8 cellular contexts compared by ENCODE assay signal in genomic region chr10:101840102-101840684, GRCh38. TPM values are rescaled to one million over a fixed set of nuclear protein-coding genes. Genes with fewer than 3 reads are reported as not detected.
DNase-seq lines count a peak whose midpoint lies in the region; ATAC-seq, FAIRE-seq and TF ChIP-seq lines count a peak whose summit lies in the region.

No MANE protein-coding gene starts in this region.

- no peaks in the 10 kb centered on the region for H3K9me3 Mint-ChIP-seq in HFFc6

- H3K9ac ChIP-seq in BLaER1 treated with 17β-estradiol and CSF1 and Interleukin-3, amounts not matched to agents 10 nM and 100 nM = peak overlapping the region in 1 of 11 experiments; percentile 28; a peak in 1 of 22 replicates
- H3K9ac ChIP-seq in adipocyte (ENCODE audit: low read length) = peak overlapping the region; percentile 64

- FAIRE-seq in GM12892 (lab: Jason Lieb, UNC) = no peak

- H3K36me3 Mint-ChIP-seq in HFFc6 (ENCODE audit: low read depth) = no peaks in the 10 kb centered on the region

- H3K4me2 ChIP-seq in BLaER1 treated with 17β-estradiol and CSF1 and Interleukin-3, amounts not matched to agents 10 nM and 100 nM = peak overlapping the region; percentile 85 to 97 (median 91)

- peaks cover 21 to 39% (median 32%) of the 10 kb centered on the region in 10 experiments for H3K4me1 ChIP-seq in BLaER1 treated with 17β-estradiol and CSF1 and Interleukin-3, amounts not matched to agents 10 nM and 100 nM
- peaks cover 19% of the 10 kb centered on the region for H3K4me1 ChIP-seq in adipocyte (ENCODE audit: control insufficient read depth, insufficient read depth, low read length)
- peaks cover 17 to 40% (median 37%) of the 10 kb centered on the region in 4 donors for H3K4me1 ChIP-seq in upper lobe of left lung

- no peaks in the 10 kb centered on the region for H3K9me3 ChIP-seq in BLaER1 treated with 17β-estradiol and CSF1 and Interleukin-3, amounts not matched to agents 10 nM and 100 nM (replicated peaks in 1 of 11)
- H3K9me3 ChIP-seq in adipocyte (ENCODE audit: control insufficient read depth, low read length) (no peaks in the 10 kb centered on the region), upper lobe of left lung (no peaks in the 10 kb centered on the region)

- TF ChIP-seq POLR2A in upper lobe of left lung (IDR thresholded peaks at IDR 0.05) (no peak), GM12892 (IDR thresholded peaks at IDR 0.05; ENCODE audit: low read depth, low read length) (no peak)

- WGBS in upper lobe of left lung, 2 donors = 5 to 18% methylated on average over 13 to 19 of the region's 19 CpGs

- TF ChIP-seq CTCF in HFFc6 (IDR thresholded peaks at IDR 0.05) (no peak), upper lobe of left lung (IDR thresholded peaks at IDR 0.05) (no peak)

- H3K4me3 ChIP-seq in BLaER1 treated with 17β-estradiol and CSF1 and Interleukin-3, amounts not matched to agents 10 nM and 100 nM = peak overlapping the region in 7 of 10 experiments; percentile 23 to 57 (median 31); a peak in 9 of 20 replicates
- H3K4me3 ChIP-seq in adipocyte (ENCODE audit: low read length) = peak overlapping the region; percentile 79
- H3K4me3 ChIP-seq in upper lobe of left lung = peak overlapping the region in 3 of 4 donors; percentile 28 to 46 (median 46)

- peaks cover 0 to 11% (median 5%) of the 10 kb centered on the region in 11 experiments; a peak in 11 of 22 replicates for H3K36me3 ChIP-seq in BLaER1 treated with 17β-estradiol and CSF1 and Interleukin-3, amounts not matched to agents 10 nM and 100 nM
- H3K36me3 ChIP-seq in adipocyte (ENCODE audit: control insufficient read depth, insufficient read depth, low read length, severe bottlenecking) (peaks cover 3% of the 10 kb centered on the region), upper lobe of left lung (peaks cover 0 to 2% (median 1%) of the 10 kb centered on the region in 4 donors)

- H3K4me3 Mint-ChIP-seq in HFFc6 = peak overlapping the region; percentile 86

- H3K4me1 Mint-ChIP-seq in HFFc6 (ENCODE audit: low read depth) = peaks cover 29% of the 10 kb centered on the region

- peak overlapping the region; percentile 71 for H3K27ac Mint-ChIP-seq in HFFc6

- peaks cover 0 to 27% (median 13%) of the 10 kb centered on the region in 11 experiments; a peak in 15 of 22 replicates for H3K27me3 ChIP-seq in BLaER1 treated with 17β-estradiol and CSF1 and Interleukin-3, amounts not matched to agents 10 nM and 100 nM
- no peaks in the 10 kb centered on the region for H3K27me3 ChIP-seq in adipocyte (replicated peaks; ENCODE audit: control insufficient read depth, insufficient read depth, low read length)
- H3K27me3 ChIP-seq in upper lobe of left lung = no peaks in the 10 kb centered on the region

- no peak overlapping the region for H3K27ac ChIP-seq in BLaER1 treated with 17β-estradiol and CSF1 and Interleukin-3, amounts not matched to agents 10 nM and 100 nM
- no peak overlapping the region for H3K27ac ChIP-seq in upper lobe of left lung

- no peak for TF ChIP-seq EP300 in upper lobe of left lung (IDR thresholded peaks at IDR 0.05)

- peaks cover 4% of the 10 kb centered on the region for H3K27me3 Mint-ChIP-seq in HFFc6 (ENCODE audit: insufficient read depth)

- peaks cover 56 to 94% (median 69%) of the 10 kb centered on the region in 11 experiments for H4K20me1 ChIP-seq in BLaER1 treated with 17β-estradiol and CSF1 and Interleukin-3, amounts not matched to agents 10 nM and 100 nM

- DNase-seq in HFFc6 (peak; percentile 31), adipocyte (ENCODE audit: low read depth) (peak; percentile 14), left lobe of liver (ENCODE audit: low spot score) (no peak), upper lobe of left lung (no peak), NCI-H2107 (lab: John Stamatoyannopoulos, UW) (no peak), GM12892 (ENCODE audit: insufficient read length) (no peak)

- ATAC-seq in left lobe of liver = peak; percentile 1
- ATAC-seq in upper lobe of left lung (ENCODE audit: low FRiP score in 2 of 2) = no peak
- no peak for ATAC-seq in HG02840 (IDR thresholded peaks at IDR 0.05; ENCODE audit: low FRiP score, unreplicated experiment)

RNA-seq across cellular contexts. Expression of gene KCNIP2, which starts 3.4 kb away (rescaled TPM):
- total RNA-seq in HFFc6 (2021; fragmentation: NEBNext Ultra II Directional; extraction: Animal tissue kit (Norgen Biotek cat#: 25700)) = 1 to 10 TPM in 1 of 6 experiments, under 1 TPM in 5; 0.31 to 1.3 (median 0.50) TPM
- total RNA-seq in left lobe of liver (1.4 TPM), upper lobe of left lung (10 to 100 TPM in 1 of 6 donors, 1 to 10 TPM in 4, under 1 TPM in 1; 0.76 to 21.0 (median 3.8) TPM)
- polyA plus RNA-seq in GM12892 (2012; ENCODE audit: missing spikeins) = 12.2 TPM

RNA-seq across cellular contexts. Expression of gene OGA, which starts 21.9 kb away (rescaled TPM):
- total RNA-seq in HFFc6 (2021; fragmentation: NEBNext Ultra II Directional; extraction: Animal tissue kit (Norgen Biotek cat#: 25700)) = 10 to 100 TPM; 56.2 to 61.6 (median 59.1) TPM
- total RNA-seq in left lobe of liver = 32.8 TPM
- 100 to 1,000 TPM in 3 of 6 donors, 10 to 100 TPM in 3; 71.1 to 374 (median 138) TPM for total RNA-seq in upper lobe of left lung
- 118 TPM for polyA plus RNA-seq in GM12892 (2012; ENCODE audit: missing spikeins)

RNA-seq across cellular contexts. Expression of gene NPM3, which starts 56.9 kb away (rescaled TPM):
- 10 to 100 TPM; 51.8 to 64.6 (median 54.8) TPM for total RNA-seq in HFFc6 (2021; fragmentation: NEBNext Ultra II Directional; extraction: Animal tissue kit (Norgen Biotek cat#: 25700))
- 7.2 TPM for total RNA-seq in left lobe of liver
- 10 to 100 TPM in 5 of 6 donors, 1 to 10 TPM in 1; 8.4 to 22.7 (median 16.8) TPM for total RNA-seq in upper lobe of left lung
- 106 TPM for polyA plus RNA-seq in GM12892 (2012; ENCODE audit: missing spikeins)

Comparison
In these comparisons a context has a peak if more than half of its experiments do, and no peak if none do; other contexts are left out.
1. DNase-seq: peak in HFFc6 (single experiment) and adipocyte (single experiment); none in left lobe of liver (single experiment), upper lobe of left lung (0 of 2), NCI-H2107 (single experiment) and GM12892 (single experiment).
2. Peak in every context shown above with its lines, with median percentiles within 50 percentile points of each other: H3K4me3 ChIP-seq.